32 cellular contexts compared by ENCODE assay signal in genomic region chr21:41489329-41489728, GRCh38. TPM values are rescaled to one million over a fixed set of nuclear protein-coding genes. Genes with fewer than 3 reads are reported as not detected.
"Had no signal": no experiment of that assay in that cellular context is flagged by ENCODE, and none has a peak within 500 bp of the region (broad histone marks: within the 10 kb centered on the region; RNA-seq: fewer than 3 reads in every experiment).

No MANE protein-coding gene starts in this region.

- H3K9me3 Mint-ChIP-seq: activated CD4-positive, alpha-beta memory T cell treated with anti-CD3 and anti-CD28 coated beads for 36 hours; activated CD4-positive, alpha-beta T cell treated with anti-CD3 and anti-CD28 coated beads, Interleukin-2, amount 10 ng/mL, durations not matched to agents 24 days and 14 days; activated T-helper 1 cell treated with anti-CD3 and anti-CD28 coated beads, Interleukin-12 subunit alpha, Interleukin-12 subunit beta, Interleukin-2, Interleukin-4 antibody, amounts not matched to agents 30 ng/mL and 10 ng/mL and 1 ng/mL, durations not matched to agents 14 hours and 24 hours and 36 hours; activated T-helper 2 cell treated with anti-CD3 and anti-CD28 coated beads, Interferon-gamma antibody, Interleukin-2, Interleukin-4, amounts not matched to agents 10 μg/mL and 5 μg/mL and 100 μg/mL, durations not matched to agents 14 hours and 24 hours and 36 hours; effector memory CD8-positive, alpha-beta T cell; T-helper 2 cell treated with Interferon-gamma antibody and Interleukin-4, amounts not matched to agents 5 μg/mL and 100 μg/mL, for 36 hours had no signal

- H3K36me3 Mint-ChIP-seq: activated CD4-positive, alpha-beta memory T cell treated with anti-CD3 and anti-CD28 coated beads for 36 hours; activated CD8-positive, alpha-beta memory T cell treated with anti-CD3 and anti-CD28 coated beads, Interleukin-2, amount 10 ng/mL, durations not matched to agents 7 days and 5 days; activated naive CD8-positive, alpha-beta T cell had no signal

- H3K4me3 ChIP-seq: esophagus muscularis mucosa, gastrocnemius medialis had no signal

- H3K27ac ChIP-seq: esophagus muscularis mucosa, foreskin keratinocyte, gastrocnemius medialis had no signal

- H3K4me1 ChIP-seq: foreskin keratinocyte, gastrocnemius medialis had no signal

- H3K4me1 Mint-ChIP-seq: activated CD4-positive, alpha-beta T cell treated with anti-CD3 and anti-CD28 coated beads for 36 hours; activated CD4-positive, alpha-beta T cell treated with anti-CD3 and anti-CD28 coated beads, Interleukin-2, amount 10 ng/mL, durations not matched to agents 24 days and 14 days; activated CD8-positive, alpha-beta memory T cell treated with anti-CD3 and anti-CD28 coated beads, Interleukin-2, amount 10 ng/mL, durations not matched to agents 7 days and 5 days had no signal

- DNase-seq: activated CD4-positive, alpha-beta memory T cell treated with anti-CD3 and anti-CD28 coated beads for 36 hours; activated CD4-positive, alpha-beta T cell treated with anti-CD3 and anti-CD28 coated beads for 36 hours; activated CD4-positive, alpha-beta T cell treated with anti-CD3 and anti-CD28 coated beads, Interleukin-2, amount 10 ng/mL, durations not matched to agents 24 days and 14 days; activated CD4-positive, CD25-positive, alpha-beta regulatory T cell; activated CD4-positive, CD25-positive, alpha-beta regulatory T cell treated with anti-CD3 and anti-CD28 coated beads, Interleukin-2, amount 50 U/mL, for 72 hours; activated CD8-positive, alpha-beta memory T cell treated with anti-CD3 and anti-CD28 coated beads, Interleukin-2, amount 10 ng/mL, durations not matched to agents 7 days and 5 days; activated CD8-positive, alpha-beta memory T cell treated with anti-CD3 and anti-CD28 coated beads, Interleukin-2, amount 50 U/mL, for 4 hours; activated CD8-positive, alpha-beta T cell treated with anti-CD3 and anti-CD28 coated beads, Interleukin-2, amount 10 ng/mL, durations not matched to agents 7 days and 5 days; activated gamma-delta T cell; activated naive CD4-positive, alpha-beta T cell; activated naive CD4-positive, alpha-beta T cell treated with anti-CD3 and anti-CD28 coated beads, Interleukin-2, amount 50 U/mL, for 16 hours; activated T-cell treated with anti-CD3 and anti-CD28 coated beads, Interleukin-2, amount 50 U/mL, for 1 hour; activated T-cell treated with anti-CD3 and anti-CD28 coated beads, Interleukin-2, amount 50 U/mL, for 48 hours; amniotic stem cell; anterior cingulate cortex; caudate nucleus; cortex of kidney; dermis blood vessel endothelial cell; effector CD4-positive, alpha-beta T cell; effector memory CD8-positive, alpha-beta T cell; erythroblast; foreskin keratinocyte; gastrocnemius medialis; T-helper 1 cell; T-helper 17 cell; T1000 had no signal

- ATAC-seq: activated CD4-positive, alpha-beta T cell treated with anti-CD3 and anti-CD28 coated beads for 36 hours; activated CD8-positive, alpha-beta memory T cell treated with anti-CD3 and anti-CD28 coated beads, Interleukin-2, amount 10 ng/mL, durations not matched to agents 7 days and 5 days; activated CD8-positive, alpha-beta T cell treated with anti-CD3 and anti-CD28 coated beads, Interleukin-2, amount 10 ng/mL, durations not matched to agents 7 days and 5 days; effector memory CD8-positive, alpha-beta T cell; foreskin keratinocyte; gastrocnemius medialis; T-helper 17 cell had no signal

- H3K36me3 ChIP-seq: esophagus muscularis mucosa, gastrocnemius medialis had no signal

- H3K27ac Mint-ChIP-seq: activated CD4-positive, alpha-beta memory T cell treated with anti-CD3 and anti-CD28 coated beads for 36 hours; activated CD4-positive, alpha-beta T cell treated with anti-CD3 and anti-CD28 coated beads for 36 hours; activated CD8-positive, alpha-beta memory T cell treated with anti-CD3 and anti-CD28 coated beads, Interleukin-2, amount 10 ng/mL, durations not matched to agents 7 days and 5 days; activated CD8-positive, alpha-beta T cell treated with anti-CD3 and anti-CD28 coated beads, Interleukin-2, amount 10 ng/mL, durations not matched to agents 7 days and 5 days; activated naive CD8-positive, alpha-beta T cell; activated T-helper 1 cell treated with anti-CD3 and anti-CD28 coated beads, Interleukin-12 subunit alpha, Interleukin-12 subunit beta, Interleukin-2, Interleukin-4 antibody, amounts not matched to agents 30 ng/mL and 10 ng/mL and 1 ng/mL, durations not matched to agents 14 hours and 24 hours and 36 hours; activated T-helper 2 cell treated with anti-CD3 and anti-CD28 coated beads, Interferon-gamma antibody, Interleukin-2, Interleukin-4, amounts not matched to agents 10 μg/mL and 5 μg/mL and 100 μg/mL, durations not matched to agents 14 hours and 24 hours and 36 hours; effector memory CD8-positive, alpha-beta T cell; T-helper 2 cell treated with Interferon-gamma antibody and Interleukin-4, amounts not matched to agents 5 μg/mL and 100 μg/mL, for 36 hours had no signal

- H3K9me3 ChIP-seq: esophagus muscularis mucosa, gastrocnemius medialis had no signal

- H3K27me3 Mint-ChIP-seq: activated CD4-positive, alpha-beta T cell treated with anti-CD3 and anti-CD28 coated beads for 36 hours; activated CD4-positive, alpha-beta T cell treated with anti-CD3 and anti-CD28 coated beads, Interleukin-2, amount 10 ng/mL, durations not matched to agents 24 days and 14 days had no signal

- H3K4me3 Mint-ChIP-seq: activated CD4-positive, alpha-beta memory T cell treated with anti-CD3 and anti-CD28 coated beads for 36 hours; activated CD4-positive, alpha-beta T cell treated with anti-CD3 and anti-CD28 coated beads for 36 hours; activated CD4-positive, alpha-beta T cell treated with anti-CD3 and anti-CD28 coated beads, Interleukin-2, amount 10 ng/mL, durations not matched to agents 24 days and 14 days; activated CD8-positive, alpha-beta memory T cell treated with anti-CD3 and anti-CD28 coated beads, Interleukin-2, amount 10 ng/mL, durations not matched to agents 7 days and 5 days; activated CD8-positive, alpha-beta T cell treated with anti-CD3 and anti-CD28 coated beads, Interleukin-2, amount 10 ng/mL, durations not matched to agents 7 days and 5 days; activated naive CD8-positive, alpha-beta T cell; activated T-helper 1 cell treated with anti-CD3 and anti-CD28 coated beads, Interleukin-12 subunit alpha, Interleukin-12 subunit beta, Interleukin-2, Interleukin-4 antibody, amounts not matched to agents 30 ng/mL and 10 ng/mL and 1 ng/mL, durations not matched to agents 14 hours and 24 hours and 36 hours; effector memory CD8-positive, alpha-beta T cell; T-helper 17 cell; T-helper 2 cell treated with Interferon-gamma antibody and Interleukin-4, amounts not matched to agents 5 μg/mL and 100 μg/mL, for 36 hours had no signal

RNA-seq across cellular contexts. Expression of gene TMPRSS2, which starts 18.6 kb away (rescaled TPM):
- total RNA-seq: activated CD4-positive, alpha-beta memory T cell treated with anti-CD3 and anti-CD28 coated beads for 36 hours; activated CD4-positive, alpha-beta T cell treated with anti-CD3 and anti-CD28 coated beads for 36 hours; activated CD4-positive, alpha-beta T cell treated with anti-CD3 and anti-CD28 coated beads, Interleukin-2, amount 10 ng/mL, durations not matched to agents 24 days and 14 days; activated CD8-positive, alpha-beta memory T cell treated with anti-CD3 and anti-CD28 coated beads for 36 hours; activated CD8-positive, alpha-beta memory T cell treated with anti-CD3 and anti-CD28 coated beads, Interleukin-2, amount 10 ng/mL, durations not matched to agents 7 days and 5 days; activated CD8-positive, alpha-beta T cell treated with anti-CD3 and anti-CD28 coated beads, Interleukin-2, amount 10 ng/mL, durations not matched to agents 7 days and 5 days; activated T-helper 1 cell treated with anti-CD3 and anti-CD28 coated beads, Interleukin-12 subunit alpha, Interleukin-12 subunit beta, Interleukin-2, Interleukin-4 antibody, amounts not matched to agents 30 ng/mL and 10 ng/mL and 1 ng/mL, durations not matched to agents 14 hours and 24 hours and 36 hours; activated T-helper 2 cell treated with anti-CD3 and anti-CD28 coated beads, Interferon-gamma antibody, Interleukin-2, Interleukin-4, amounts not matched to agents 10 μg/mL and 5 μg/mL and 100 μg/mL, durations not matched to agents 14 hours and 24 hours and 36 hours; dermis blood vessel endothelial cell; foreskin keratinocyte; T-helper 17 cell had no signal
- polyA plus RNA-seq: foreskin keratinocyte had no signal
